ENCODE assay signal across 1 cellular context in genomic region chr16:2867661-2867986, GRCh38.
TF ChIP-seq lines count a peak whose summit lies in the region.

No MANE protein-coding gene starts in this region.

TF ChIP-seq in HEK293, 187 proteins besides CTCF, POLR2A, EP300 and RAD21 (continued from another document):
- no peak for TF ChIP-seq ZNF18 (tag by site-specific recombination; IDR thresholded peaks at IDR 0.05)
- TF ChIP-seq ZNF677 (tag by site-specific recombination; IDR thresholded peaks at IDR 0.05) = no peak
TF ChIP-seq in HEK293: peak in this region for 0.
